27 cellular contexts compared by ENCODE assay signal in the genomic region with DNA sequence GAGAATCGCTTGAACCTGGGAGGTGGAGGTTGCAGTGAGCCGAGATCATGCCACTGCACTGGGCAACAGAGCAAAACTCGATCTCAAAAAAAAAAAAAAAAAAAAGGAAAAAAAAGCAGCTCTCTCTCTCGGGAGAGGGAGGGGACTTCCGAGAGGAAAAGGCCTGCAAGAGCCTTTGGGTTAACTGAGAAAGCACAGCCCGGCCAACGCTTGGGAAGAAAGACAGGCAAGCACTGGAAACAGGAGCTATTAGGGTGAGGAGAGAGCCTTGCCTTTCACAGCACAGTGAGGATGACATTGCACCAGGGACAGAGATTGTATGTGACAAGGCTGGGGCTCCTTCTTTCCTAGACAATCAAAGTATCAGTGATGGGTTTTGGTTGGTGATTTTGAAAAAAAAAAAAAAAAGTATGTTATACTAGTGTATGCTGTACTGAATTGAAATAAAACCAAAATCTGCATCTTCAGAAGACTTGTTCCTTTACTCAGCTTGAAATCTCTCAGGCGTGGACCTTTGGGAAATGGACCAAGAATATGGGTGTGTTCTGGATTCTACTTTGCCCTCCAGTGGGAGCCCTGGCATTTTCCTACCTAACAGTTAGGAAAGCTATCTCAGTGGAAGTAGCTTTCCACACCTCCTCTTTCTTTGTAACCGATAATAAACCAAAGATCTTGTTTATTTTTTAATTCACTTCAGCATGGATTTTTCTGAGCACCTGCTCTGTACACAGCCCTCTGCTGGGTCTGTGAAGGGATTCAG. TPM values are rescaled to one million over a fixed set of nuclear protein-coding genes. Genes with fewer than 3 reads are reported as not detected.
DNase-seq lines count a peak whose midpoint lies in the region; ATAC-seq and TF ChIP-seq lines count a peak whose summit lies in the region.
"Had no signal": no experiment of that assay in that cellular context is flagged by ENCODE, and none has a peak within 500 bp of the region (broad histone marks: within the 10 kb centered on the region; RNA-seq: fewer than 3 reads in every experiment).

No MANE protein-coding gene starts in this region.

- no peaks in the 10 kb centered on the region for H3K27me3 Mint-ChIP-seq in activated T-cell treated with anti-CD3 and anti-CD28 coated beads, Interleukin-2, amount 50 U/mL, for 72 hours (ENCODE audit: low read depth)
- H3K27me3 Mint-ChIP-seq in effector memory CD8-positive, alpha-beta T cell, result no peaks in the 10 kb centered on the region
- no peaks in the 10 kb centered on the region for H3K27me3 Mint-ChIP-seq in progenitor cell of endocrine pancreas
- H3K27me3 Mint-ChIP-seq: dendritic cell treated with granulocyte-macrophage colony-stimulating factor and Interleukin-4, amounts not matched to agents 40 ng/mL and 50 ng/mL, for 4 days; memory B cell; naive thymus-derived CD8-positive, alpha-beta T cell had no signal

- TF ChIP-seq CTCF in MM.1S (IDR thresholded peaks at IDR 0.05; ENCODE audit: low read length) (no peak), progenitor cell of endocrine pancreas (IDR thresholded peaks at IDR 0.05; ENCODE audit: unreplicated experiment) (no peak)

- H3K27me3 ChIP-seq in MM.1S (replicated peaks; ENCODE audit: insufficient read depth, low read length), result no peaks in the 10 kb centered on the region
- H3K27me3 ChIP-seq: hepatocyte, Peyer's patch had no signal

- no peaks in the 10 kb centered on the region for H4K20me1 ChIP-seq in MM.1S (ENCODE audit: insufficient read depth, low read length)

- H3K27ac Mint-ChIP-seq in activated T-cell treated with anti-CD3 and anti-CD28 coated beads, Interleukin-2, amount 50 U/mL, for 72 hours, result peak overlapping the region; percentile 56
- peak overlapping the region; percentile 70 to 84 for H3K27ac Mint-ChIP-seq in effector memory CD8-positive, alpha-beta T cell
- peak overlapping the region; percentile 65 for H3K27ac Mint-ChIP-seq in progenitor cell of endocrine pancreas
- H3K27ac Mint-ChIP-seq: dendritic cell treated with granulocyte-macrophage colony-stimulating factor and Interleukin-4, amounts not matched to agents 40 ng/mL and 50 ng/mL, for 4 days; memory B cell had no signal

- DNase-seq in activated T-cell treated with anti-CD3 and anti-CD28 coated beads, Interleukin-2, amount 50 U/mL, for 72 hours, result no peak
- DNase-seq in activated T-cell treated with anti-CD3 and anti-CD28 coated beads for 4 hours (no peak), MM.1S (no peak), progenitor cell of endocrine pancreas (ENCODE audit: low spot score, unreplicated experiment) (no peak), HPDE6-E6E7 (ENCODE audit: extremely low spot score) (no peak), NCI-H1694 (lab: John Stamatoyannopoulos, UW) (no peak), SIG-M5 (lab: John Stamatoyannopoulos, UW) (no peak)
- DNase-seq in effector memory CD8-positive, alpha-beta T cell, result no peak
- DNase-seq: ACHN; DMS153; GF-D8; HCEC 1CT; naive thymus-derived CD8-positive, alpha-beta T cell; NCI-H1436 treated with DMSO at 0.1 percent for 48 hours; NCI-H2171 treated with DMSO at 0.1 percent for 48 hours; NCI-H774; Peyer's patch; posterior cingulate gyrus; SK-N-SH; stimulated activated CD4-positive, alpha-beta T cell treated with anti-CD3 and anti-CD28 coated beads, Interleukin-4, amount 100 ng/mL, for 24 hours; substantia nigra had no signal

- H3K4me1 ChIP-seq in MM.1S (ENCODE audit: low read length), result peaks cover 40% of the 10 kb centered on the region

- peaks cover 26% of the 10 kb centered on the region for H3F3A ChIP-seq in MM.1S (ENCODE audit: insufficient read depth, low read length)

- H3K9me3 ChIP-seq in MM.1S (replicated peaks; ENCODE audit: insufficient read depth, low read length), result no peaks in the 10 kb centered on the region
- H3K9me3 ChIP-seq: Peyer's patch, SK-N-SH had no signal

- H3K36me3 Mint-ChIP-seq in activated T-cell treated with anti-CD3 and anti-CD28 coated beads, Interleukin-2, amount 50 U/mL, for 72 hours (ENCODE audit: insufficient read depth in 2 of 2), result peaks cover 14 to 36% of the 10 kb centered on the region in 2 donors
- H3K36me3 Mint-ChIP-seq in effector memory CD8-positive, alpha-beta T cell (ENCODE audit: insufficient read depth), result peaks cover 91% of the 10 kb centered on the region
- H3K36me3 Mint-ChIP-seq in progenitor cell of endocrine pancreas (ENCODE audit: insufficient read depth), result peaks cover 34% of the 10 kb centered on the region

- no peaks in the 10 kb centered on the region for H3K9me2 ChIP-seq in MM.1S (replicated peaks; ENCODE audit: insufficient read depth, low read length)
- H3K9me2 ChIP-seq: SK-N-SH had no signal

- H3K4me1 Mint-ChIP-seq in activated T-cell treated with anti-CD3 and anti-CD28 coated beads, Interleukin-2, amount 50 U/mL, for 72 hours (ENCODE audit: low read depth), result peaks cover 10% of the 10 kb centered on the region
- H3K4me1 Mint-ChIP-seq in effector memory CD8-positive, alpha-beta T cell (ENCODE audit: low read depth in 2 of 2), result peaks cover 6 to 7% of the 10 kb centered on the region in 2 donors
- H3K4me1 Mint-ChIP-seq in progenitor cell of endocrine pancreas (ENCODE audit: low read depth), result peaks cover 10% of the 10 kb centered on the region

- 0 out of 2 replicates have a peak, but pooled peaks cover 2% of the 10 kb centered on the region for H3K79me2 ChIP-seq in MM.1S (ENCODE audit: low read length)

- H3K4me3 ChIP-seq in MM.1S (ENCODE audit: low read length), result no peak overlapping the region
- H3K4me3 ChIP-seq: hepatocyte, Peyer's patch, smooth muscle cell had no signal

- ATAC-seq in activated T-cell treated with anti-CD3 and anti-CD28 coated beads, Interleukin-2, amount 50 U/mL, for 72 hours (replicated peaks in 1 of 2), result no peak
- ATAC-seq in effector memory CD8-positive, alpha-beta T cell (replicated peaks), result no peak
- ATAC-seq: activated CD4-positive, CD25-positive, alpha-beta regulatory T cell treated with anti-CD3 and anti-CD28 coated beads, Interleukin-2, amount 50 U/mL, for 24 hours; naive thymus-derived CD8-positive, alpha-beta T cell had no signal

- H3K4me3 Mint-ChIP-seq in activated T-cell treated with anti-CD3 and anti-CD28 coated beads, Interleukin-2, amount 50 U/mL, for 72 hours, result no peak overlapping the region
- H3K4me3 Mint-ChIP-seq in effector memory CD8-positive, alpha-beta T cell, result no peak overlapping the region
- H3K4me3 Mint-ChIP-seq in progenitor cell of endocrine pancreas (ENCODE audit: low read depth), result no peak overlapping the region
- H3K4me3 Mint-ChIP-seq: dendritic cell treated with granulocyte-macrophage colony-stimulating factor and Interleukin-4, amounts not matched to agents 40 ng/mL and 50 ng/mL, for 4 days; memory B cell; naive thymus-derived CD8-positive, alpha-beta T cell had no signal

- H3K9ac ChIP-seq in MM.1S (ENCODE audit: low read length), result no peak overlapping the region
- H3K9ac ChIP-seq: SK-N-SH had no signal

- no peak overlapping the region for H2AFZ ChIP-seq in MM.1S (ENCODE audit: low read length)
- H2AFZ ChIP-seq: hepatocyte had no signal

- peaks cover 0 to 2% of the 10 kb centered on the region in 2 donors for H3K9me3 Mint-ChIP-seq in activated T-cell treated with anti-CD3 and anti-CD28 coated beads, Interleukin-2, amount 50 U/mL, for 72 hours
- no peaks in the 10 kb centered on the region for H3K9me3 Mint-ChIP-seq in effector memory CD8-positive, alpha-beta T cell
- peaks cover 6% of the 10 kb centered on the region for H3K9me3 Mint-ChIP-seq in progenitor cell of endocrine pancreas (ENCODE audit: low read depth)
- H3K9me3 Mint-ChIP-seq: memory B cell; naive thymus-derived CD8-positive, alpha-beta T cell had no signal

- no peaks in the 10 kb centered on the region for H3K36me3 ChIP-seq in MM.1S (replicated peaks; ENCODE audit: insufficient read depth, low read length)

- H3K27ac ChIP-seq in MM.1S (ENCODE audit: low read length), result peak overlapping the region; percentile 5; the same call in 1 of the 2 replicates
- H3K27ac ChIP-seq: C4-2B, hepatocyte, Peyer's patch had no signal

- H3K4me2 ChIP-seq in MM.1S (ENCODE audit: low read depth, low read length), result no peak overlapping the region
- H3K4me2 ChIP-seq: hepatocyte, SK-N-SH, smooth muscle cell had no signal

RNA-seq across cellular contexts. Expression of a gene that starts 16.7 kb away (rescaled TPM):
- total RNA-seq in activated T-cell treated with anti-CD3 and anti-CD28 coated beads, Interleukin-2, amount 50 U/mL, for 72 hours, result 100 to 1,000 TPM; 258 to 264 TPM
- 258 TPM in 2 replicates for total RNA-seq in progenitor cell of endocrine pancreas

RNA-seq across cellular contexts. Expression of a gene that starts 43.5 kb away (rescaled TPM):
- total RNA-seq in activated T-cell treated with anti-CD3 and anti-CD28 coated beads, Interleukin-2, amount 50 U/mL, for 72 hours, result 10 to 100 TPM in 1 of 2 donors, 1 to 10 TPM in 1; 9.9 to 14.3 TPM
- total RNA-seq in progenitor cell of endocrine pancreas, result 16.3 and 17.5 TPM in 2 replicates
